In genomic region chr2:223088866-223089265, GRCh38 we compare ENCODE assay signal across 20 cellular contexts. TPM values are rescaled to one million over a fixed set of nuclear protein-coding genes. Genes with fewer than 3 reads are reported as not detected.
DNase-seq lines count a peak whose midpoint lies in the region; ATAC-seq, FAIRE-seq and TF ChIP-seq lines count a peak whose summit lies in the region.
"Had no signal": no experiment of that assay in that cellular context is flagged by ENCODE, and none has a peak within 500 bp of the region (broad histone marks: within the 10 kb centered on the region; RNA-seq: fewer than 3 reads in every experiment).

No MANE protein-coding gene starts in this region.

- 80 to 100% methylated on average over 2 of the region's 3 CpGs for WGBS in mesodermal cell (ENCODE audit: insufficient coverage in 2 of 2), 2 experiments

- H3K27me3 Mint-ChIP-seq in GM23338 (ENCODE audit: insufficient read depth, low read depth, poor library complexity): peaks cover 2% of the 10 kb centered on the region

- H3K9me3 Mint-ChIP-seq in GM23338: no peaks in the 10 kb centered on the region; the same call in 2 of the 3 replicates

- H3K27me3 ChIP-seq in GM23338 (ENCODE audit: insufficient read depth) (no peaks in the 10 kb centered on the region), endothelial cell of umbilical vein (ENCODE audit: control insufficient read depth in 2 of 2, insufficient read depth in 2 of 2, low read length in 2 of 2) (no peaks in the 10 kb centered on the region)
- H3K27me3 ChIP-seq: BLaER1 had no signal

- no peak for ATAC-seq in GM23338
- no peak for ATAC-seq in HG03095 (IDR thresholded peaks at IDR 0.05; ENCODE audit: unreplicated experiment)
- ATAC-seq: HCT116 had no signal

- H3K36me3 ChIP-seq in GM23338 (ENCODE audit: insufficient read depth) (no peaks in the 10 kb centered on the region), endothelial cell of umbilical vein (ENCODE audit: control insufficient read depth in 2 of 2, extremely low read depth in 1 of 2, insufficient read depth in 2 of 2, low read length in 2 of 2) (no peaks in the 10 kb centered on the region), mesodermal cell (ENCODE audit: control insufficient read depth, insufficient read depth, low read length) (no peaks in the 10 kb centered on the region)
- H3K36me3 ChIP-seq: BLaER1 had no signal

- no peaks in the 10 kb centered on the region for H3K9me1 ChIP-seq in endothelial cell of umbilical vein (replicated peaks; ENCODE audit: control insufficient read depth, extremely low read depth, insufficient read depth, low read length)

- H4K20me1 ChIP-seq in GM23338 (replicated peaks; ENCODE audit: insufficient read depth) (no peaks in the 10 kb centered on the region), endothelial cell of umbilical vein (replicated peaks; ENCODE audit: control insufficient read depth, extremely low read depth, insufficient read depth, low read length) (no peaks in the 10 kb centered on the region)
- H4K20me1 ChIP-seq: BLaER1 had no signal

- H3F3A ChIP-seq in GM23338 (replicated peaks; ENCODE audit: low read depth): no peaks in the 10 kb centered on the region

- CTCF ChIA-PET in endothelial cell of umbilical vein (lab: Charles Lee): interaction anchor here (1.1 kb wide), 1 partner anchor 13 kb away, joined by 3 read pairs; no protein-coding TSS in a partner anchor

- no peak overlapping the region for H3K4me3 Mint-ChIP-seq in GM23338
- H3K4me3 Mint-ChIP-seq: CD8-positive, alpha-beta memory T cell; IgD-negative memory B cell had no signal

- no peak overlapping the region for H3K27ac Mint-ChIP-seq in GM23338
- H3K27ac Mint-ChIP-seq: CD8-positive, alpha-beta memory T cell; IgD-negative memory B cell had no signal

- H2AFZ ChIP-seq in GM23338 (0 out of 2 replicates have a peak overlapping the region, but pooled peaks have one; percentile 10), endothelial cell of umbilical vein (ENCODE audit: low read depth, low read length) (no peak overlapping the region)

- H3K9me3 ChIP-seq in endothelial cell of umbilical vein (replicated peaks; ENCODE audit: control insufficient read depth, insufficient read depth, low read length): no peaks in the 10 kb centered on the region
- H3K9me3 ChIP-seq in mesodermal cell (ENCODE audit: control insufficient read depth, low read length): no peaks in the 10 kb centered on the region
- H3K9me3 ChIP-seq: BLaER1, Caco-2 had no signal

- H3K4me1 ChIP-seq in GM23338 (ENCODE audit: insufficient read depth) (peaks cover 8% of the 10 kb centered on the region; the same call in 1 of the 2 replicates), endothelial cell of umbilical vein (ENCODE audit: control insufficient read depth, extremely low read depth, insufficient read depth, low read length) (no peaks in the 10 kb centered on the region), mesodermal cell (ENCODE audit: control insufficient read depth, insufficient read depth, low read length, poor library complexity, severe bottlenecking) (peaks cover 17% of the 10 kb centered on the region)
- H3K4me1 ChIP-seq: Caco-2 had no signal

- H3K9ac ChIP-seq in endothelial cell of umbilical vein (replicated peaks; ENCODE audit: extremely low read depth, insufficient read depth, low read length): no peak overlapping the region
- H3K9ac ChIP-seq: BLaER1 had no signal

- H3K4me1 Mint-ChIP-seq in GM23338: peaks cover 8% of the 10 kb centered on the region; the same call in 2 of the 3 replicates
- H3K4me1 Mint-ChIP-seq: CD8-positive, alpha-beta memory T cell; IgD-negative memory B cell had no signal

- H3K79me2 ChIP-seq in GM23338 (replicated peaks; ENCODE audit: insufficient read depth) (no peaks in the 10 kb centered on the region), endothelial cell of umbilical vein (ENCODE audit: control insufficient read depth, insufficient read depth, low read length) (no peaks in the 10 kb centered on the region)

- FAIRE-seq in endothelial cell of umbilical vein (lab: Jason Lieb, UNC): no peak
- FAIRE-seq: H54 had no signal

- no peaks in the 10 kb centered on the region for H3K9me2 ChIP-seq in GM23338 (ENCODE audit: insufficient read depth)

- dilution Hi-C loops in endothelial cell of umbilical vein (cut with MboI; ENCODE audit: extremely low pct_ligation_motif_present, low sequenced_read_pairs): no loop called here

- DNase-seq in DMS 273 (lab: John Stamatoyannopoulos, UW; ENCODE audit: unreplicated experiment) (peak; percentile 15), DMS 273 treated with DMSO at 0.1 percent for 48 hours (lab: John Stamatoyannopoulos, UW) (no peak), GM23338 (ENCODE audit: low spot score) (no peak), endothelial cell of umbilical vein (ENCODE audit: low read depth, low spot score) (peak; percentile 67), head of caudate nucleus (no peak), NCI-H2171 treated with DMSO at 0.1 percent for 48 hours (lab: John Stamatoyannopoulos, UW) (no peak)
- DNase-seq: AML-193; Caco-2; CD8-positive, alpha-beta memory T cell; DMS79; EL; GDM1 had no signal

- POLR2A ChIA-PET in endothelial cell of umbilical vein (lab: Charles Lee): no interaction called here

- TF ChIP-seq CTCF in GM23338 (conservative IDR thresholded peaks at IDR 0.05; ENCODE audit: low read depth in 2 of 2) (no peak), endothelial cell of umbilical vein (IDR thresholded peaks at IDR 0.05; ENCODE audit: extremely low read depth in 1 of 2, insufficient read depth in 1 of 2, low read depth in 1 of 2, low read length in 2 of 2) (no peak)

- H3K4me3 ChIP-seq in GM23338 (no peak overlapping the region), endothelial cell of umbilical vein (replicated peaks in 1 of 3; ENCODE audit: insufficient read depth in 1 of 3, low read depth in 1 of 3, low read length in 3 of 3) (no peak overlapping the region), mesodermal cell (ENCODE audit: extremely low read depth, insufficient read depth, low read length, poor library complexity, severe bottlenecking) (no peak overlapping the region)
- H3K4me3 ChIP-seq: BLaER1 had no signal

- BruUV-seq in endothelial cell of umbilical vein (replicated peaks; lab: Mats Ljungman, UMichigan): no TSS peak

- no peaks in the 10 kb centered on the region for H3K36me3 Mint-ChIP-seq in GM23338 (ENCODE audit: low read depth)
- H3K36me3 Mint-ChIP-seq: CD8-positive, alpha-beta memory T cell; IgD-negative memory B cell had no signal

- H3K27ac ChIP-seq in GM23338 (ENCODE audit: low read depth): no peak overlapping the region
- H3K27ac ChIP-seq in endothelial cell of umbilical vein (ENCODE audit: insufficient read depth, low read depth, low read length): no peak overlapping the region
- H3K27ac ChIP-seq in mesodermal cell (ENCODE audit: low read depth, low read length, severe bottlenecking): peak overlapping the region; percentile 76
- H3K27ac ChIP-seq: 22Rv1, BLaER1 had no signal

- intact Hi-C loops in endothelial cell of umbilical vein (cut with micrococcal nuclease) (no loop called here), head of caudate nucleus (cut with DNase I) (no loop called here)

- no peak for TF ChIP-seq POLR2A in endothelial cell of umbilical vein (IDR thresholded peaks at IDR 0.05; ENCODE audit: low read depth, low read length)

- H3K4me2 ChIP-seq in GM23338 (no peak overlapping the region), endothelial cell of umbilical vein (ENCODE audit: insufficient read depth, low read length) (no peak overlapping the region)
- H3K4me2 ChIP-seq: BLaER1 had no signal

TF ChIP-seq in GM23338, 12 proteins besides CTCF, POLR2A, EP300 and RAD21 (continues in another document):
- no peak for TF ChIP-seq EZH2 (IDR thresholded peaks at IDR 0.05; ENCODE audit: low read depth, unreplicated experiment)
- no peak for TF ChIP-seq STAT1 (IDR thresholded peaks at IDR 0.05; ENCODE audit: unreplicated experiment)
- no peak for TF ChIP-seq ZNF331 (CRISPR knock-in tag; IDR thresholded peaks at IDR 0.05; ENCODE audit: low read depth)
- no peak for TF ChIP-seq POLR2AphosphoS5 (IDR thresholded peaks at IDR 0.05; ENCODE audit: low read depth)

TF ChIP-seq in endothelial cell of umbilical vein, 7 proteins besides CTCF, POLR2A, EP300 and RAD21:
- TF ChIP-seq MAX (IDR thresholded peaks at IDR 0.05; ENCODE audit: insufficient read depth, insufficient read length): no peak
- TF ChIP-seq MYC (IDR thresholded peaks at IDR 0.05; ENCODE audit: low read depth, low read length): no peak

RNA-seq across cellular contexts. Expression of gene KCNE4, which starts 36.9 kb away (rescaled TPM):
- not detected in 2 replicates for total RNA-seq in GM23338 (2014; rRNA removed; shearing (Covaris generic))
- polyA plus RNA-seq in GM23338 (2016; fragmentation: Nextera tagmentation; extraction: Ambion mirVana) (not detected in 2 replicates), endothelial cell of umbilical vein (0.01 and 0.02 TPM in 2 replicates)
- not detected in 2 replicates for total RNA-seq in endothelial cell of umbilical vein
- polyA plus RNA-seq in endothelial cell of umbilical vein (2011; cell fraction: cytosol; rRNA removed): 0.01 TPM in 1 of 2 replicates, not detected in the other
- polyA plus RNA-seq in endothelial cell of umbilical vein (2011; cell fraction: nucleus; rRNA removed): not detected in 2 replicates
- not detected in 2 replicates for polyA plus RNA-seq in endothelial cell of umbilical vein (2012)
- 0.10 TPM in 1 of 2 replicates, not detected in the other for polyA minus RNA-seq in endothelial cell of umbilical vein
- not detected for polyA minus RNA-seq in endothelial cell of umbilical vein (2011; cell fraction: cytosol; rRNA and poly(A)+ RNA removed)
- polyA minus RNA-seq in endothelial cell of umbilical vein (2011; cell fraction: nucleus; rRNA and poly(A)+ RNA removed): not detected in 2 replicates
- 0.52 TPM for polyA plus RNA-seq in mesodermal cell (2013, experiment 1 of 2)
- 0.20 TPM for polyA plus RNA-seq in mesodermal cell (2013, experiment 2 of 2)
- total RNA-seq: Caco-2; CD8-positive, alpha-beta memory T cell; HT1080 had no signal
- polyA plus RNA-seq: CD8-positive, alpha-beta memory T cell; IgD-negative memory B cell had no signal

Comparison
In these comparisons a context has a peak if more than half of its experiments do, and no peak if none do; other contexts are left out.
1. DNase-seq: peak in DMS 273 (single experiment) and endothelial cell of umbilical vein (single experiment); none in DMS 273 treated with DMSO at 0.1 percent for 48 hours (single experiment), GM23338 (single experiment), head of caudate nucleus (0 of 42) and NCI-H2171 treated with DMSO at 0.1 percent for 48 hours (single experiment).